Comparison of ENCODE assay signal across 1 cellular context in the genomic region with DNA sequence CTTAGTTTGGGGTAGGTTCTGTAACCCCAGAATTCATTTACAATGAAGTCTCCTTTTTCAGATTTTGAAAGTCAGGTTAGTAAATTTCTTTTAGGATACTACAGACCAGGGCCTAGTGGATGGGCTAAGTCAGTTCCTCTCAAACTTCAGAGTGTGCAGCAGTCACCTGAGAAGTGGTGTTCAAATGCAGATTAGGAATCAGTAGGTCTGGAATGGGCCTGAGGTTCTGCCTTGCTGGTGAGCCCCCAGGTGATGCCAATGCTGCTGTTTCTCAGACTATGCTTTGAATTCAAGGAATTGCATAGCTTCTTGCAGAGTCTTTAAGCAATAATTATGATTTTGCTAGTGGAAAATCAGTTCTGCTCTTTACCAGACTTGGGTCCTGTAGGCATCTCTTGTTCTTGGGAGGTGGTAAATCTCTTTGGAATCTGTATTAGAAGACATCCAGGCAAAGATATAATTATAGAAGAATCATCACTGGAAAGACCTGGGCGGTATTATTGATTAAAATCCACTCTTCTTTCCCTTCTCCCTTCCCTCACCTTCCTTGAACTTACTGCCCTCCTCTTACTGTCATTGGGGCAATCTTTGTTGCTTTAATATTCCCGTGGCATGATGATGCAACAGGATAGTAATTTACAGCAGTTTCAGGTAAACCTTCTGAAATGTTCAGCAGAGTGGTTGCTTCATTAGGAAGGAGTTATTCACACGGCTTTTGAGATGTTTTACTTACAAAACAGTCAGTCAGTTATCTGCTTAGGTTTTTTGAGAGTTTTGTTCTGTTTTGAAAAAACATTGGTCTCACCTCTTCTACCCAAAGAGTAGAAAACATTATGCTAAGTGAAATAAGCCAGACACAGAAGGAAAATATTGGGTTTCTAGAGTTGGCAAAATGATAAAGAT.
A peak's percentile ranks its signal among the peaks of the same experiment; 100 is the strongest.
TF ChIP-seq lines count a peak whose summit lies in the region.

No MANE protein-coding gene starts in this region.

TF ChIP-seq in H1, 55 proteins besides CTCF, POLR2A, EP300 and RAD21:
- TF ChIP-seq SIRT6 (IDR thresholded peaks at IDR 0.05; ENCODE audit: low read length) = no peak
- no peak for TF ChIP-seq TAF7 (optimal IDR thresholded peaks at IDR 0.05; ENCODE audit: borderline replicate concordance, low read depth, low read length)
- no peak for TF ChIP-seq JUN (IDR thresholded peaks at IDR 0.05; ENCODE audit: low read depth, low read length)
- peak; percentile 77; the same call in 1 of the 2 replicates for TF ChIP-seq CEBPB (IDR thresholded peaks at IDR 0.05; ENCODE audit: low read depth, low read length)
- no peak for TF ChIP-seq GTF2F1 (IDR thresholded peaks at IDR 0.05; ENCODE audit: borderline replicate concordance, low read depth, low read length)
- TF ChIP-seq BRCA1 (IDR thresholded peaks at IDR 0.05; ENCODE audit: low read depth, low read length) = no peak
TF ChIP-seq in H1: peak in this region for 1.
